ENCODE assay signal across 1 cellular context in genomic region chr18:21100678-21101077, GRCh38.
TF ChIP-seq lines count a peak whose summit lies in the region.

No MANE protein-coding gene starts in this region.

TF ChIP-seq in IMR-90, 13 proteins besides CTCF, POLR2A, EP300 and RAD21:
- no peak for TF ChIP-seq CHD1 (IDR thresholded peaks at IDR 0.05; ENCODE audit: low read depth, low read length)
- no peak for TF ChIP-seq MXI1 (IDR thresholded peaks at IDR 0.05; ENCODE audit: borderline replicate concordance, low read depth, low read length)
- TF ChIP-seq FOS (IDR thresholded peaks at IDR 0.05; ENCODE audit: low read depth, low read length): no peak
- no peak for TF ChIP-seq CEBPB (IDR thresholded peaks at IDR 0.05; ENCODE audit: low read depth, low read length)
- no peak for TF ChIP-seq RCOR1 (IDR thresholded peaks at IDR 0.05; ENCODE audit: insufficient replicate concordance, low read length)
- TF ChIP-seq MAZ (IDR thresholded peaks at IDR 0.05; ENCODE audit: borderline replicate concordance, low read depth, low read length): no peak
- no peak for TF ChIP-seq RFX5 (IDR thresholded peaks at IDR 0.05; ENCODE audit: low read depth, low read length)
- TF ChIP-seq BHLHE40 (IDR thresholded peaks at IDR 0.05; ENCODE audit: low read depth, low read length): no peak
